Comparison of ENCODE assay signal across 19 cellular contexts in genomic region chr5:9056046-9056445, GRCh38.
DNase-seq lines count a peak whose midpoint lies in the region; ATAC-seq, FAIRE-seq and TF ChIP-seq lines count a peak whose summit lies in the region.
"Had no signal": no experiment of that assay in that cellular context is flagged by ENCODE, and none has a peak within 500 bp of the region (broad histone marks: within the 10 kb centered on the region; RNA-seq: fewer than 3 reads in every experiment).

No MANE protein-coding gene starts in this region.

- TF ChIP-seq POLR2A in IMR-90 (IDR thresholded peaks at IDR 0.05; ENCODE audit: low read depth, low read length), result no peak

- DNase-seq in IMR-90 (peak; percentile 48), NCI-H2107 treated with DMSO at 0.1 percent for 48 hours (lab: John Stamatoyannopoulos, UW; ENCODE audit: unreplicated experiment) (peak; percentile 97), bronchial epithelial cell (ENCODE audit: low read depth) (peak; percentile 83), kidney tubule cell (ENCODE audit: low spot score) (peak; percentile 71), left colon (no peak), medulla oblongata (ENCODE audit: extremely low spot score) (no peak), H9 (no peak)
- DNase-seq: CD4-positive, alpha-beta T cell; DMS53; NCI-H1436 treated with DMSO at 0.1 percent for 48 hours; NCI-H2081 treated with DMSO at 0.1 percent for 48 hours; NCI-H345; NCI-H774; PC-9; SJCRH30 had no signal

- no peaks in the 10 kb centered on the region for H3K36me3 Mint-ChIP-seq in H9 (ENCODE audit: insufficient read depth in 1 of 3, low read depth in 3 of 3)

- intact Hi-C loops in IMR-90 (cut with micrococcal nuclease), result no loop called here
- intact Hi-C loops in left colon (cut with DNase I, micrococcal nuclease), result no loop called here

- peak overlapping the region in 1 of 2 experiments; percentile 28; a peak in 1 of 4 replicates for H4K8ac ChIP-seq in IMR-90 (ENCODE audit: low read depth in 2 of 2, low read length in 2 of 2)
- H4K8ac ChIP-seq in H9 (replicated peaks; ENCODE audit: insufficient read length, low read depth, low read length), result no peak overlapping the region

- POLR2A ChIA-PET in IMR-90 (lab: Charles Lee; ENCODE audit: unreplicated experiment), result no interaction called here

- BruUV-seq in IMR-90 (replicated peaks; lab: Mats Ljungman, UMichigan), result no TSS peak

- TF ChIP-seq CTCF in IMR-90 (conservative IDR thresholded peaks at IDR 0.05; ENCODE audit: low read depth, low read length) (no peak), bronchial epithelial cell (IDR thresholded peaks at IDR 0.05; ENCODE audit: insufficient read depth, low read length, severe bottlenecking) (no peak), H9 (conservative IDR thresholded peaks at IDR 0.05) (no peak)

- no peak overlapping the region for H3T11ph ChIP-seq in H9 (ENCODE audit: low read length)

- H3K9me3 ChIP-seq in IMR-90 (ENCODE audit: control insufficient read depth, insufficient read depth, low read length) (no peaks in the 10 kb centered on the region), H9 (ENCODE audit: control insufficient read depth, low read depth, low read length) (no peaks in the 10 kb centered on the region)
- H3K9me3 ChIP-seq: SJCRH30 had no signal

- H3K79me1 ChIP-seq in IMR-90 (ENCODE audit: low read depth in 1 of 2, low read length in 2 of 2) (peaks cover 2 to 30% of the 10 kb centered on the region in 2 experiments; a peak in 3 of 4 replicates), H9 (ENCODE audit: insufficient read depth, low read depth, low read length, poor library complexity, severe bottlenecking) (no peaks in the 10 kb centered on the region)

- CTCF ChIA-PET in IMR-90 (lab: Yijun Ruan, JAX), result interaction anchor here (0.6 kb wide), 1 partner anchor 487 kb away, joined by 3 read pairs; no protein-coding TSS in a partner anchor

- H4K91ac ChIP-seq in IMR-90 (ENCODE audit: insufficient read depth, low read depth, low read length) (peak overlapping the region; percentile 56; the same call in 1 of the 2 replicates), H9 (ENCODE audit: insufficient read length, low read depth, low read length) (no peak overlapping the region)

- H2AK9ac ChIP-seq in IMR-90 (replicated peaks; ENCODE audit: low read depth, low read length, poor library complexity), result no peak overlapping the region

- H3K4me1 ChIP-seq in IMR-90 (ENCODE audit: control insufficient read depth, insufficient read depth, low read length) (peaks cover 20% of the 10 kb centered on the region), H9 (ENCODE audit: insufficient read depth, low read length) (no peaks in the 10 kb centered on the region)
- H3K4me1 ChIP-seq: SJCRH30 had no signal

- H3K4me3 ChIP-seq in IMR-90 (ENCODE audit: insufficient read depth, low read depth, low read length) (no peak overlapping the region), bronchial epithelial cell (ENCODE audit: low read depth, low read length) (no peak overlapping the region)
- H3K4me3 ChIP-seq: GM23338, PC-9, SJCRH30 had no signal

- H2BK15ac ChIP-seq in IMR-90 (ENCODE audit: low read depth, low read length) (0 out of 3 replicates have a peak overlapping the region, but pooled peaks have one; percentile 65), H9 (ENCODE audit: low read depth, low read length) (no peak overlapping the region)

- no peak overlapping the region for H3K4me2 ChIP-seq in IMR-90 (ENCODE audit: low read depth, low read length)
- H3K4me2 ChIP-seq in H9 (ENCODE audit: insufficient read depth, insufficient read length, low read length), result no peak overlapping the region
- H3K4me2 ChIP-seq: GM23338, PC-9 had no signal

- peak overlapping the region; percentile 62 for H2BK20ac ChIP-seq in IMR-90 (ENCODE audit: low read depth, low read length)
- no peak overlapping the region for H2BK20ac ChIP-seq in H9 (ENCODE audit: low read depth, low read length, poor library complexity, severe bottlenecking)

- no peaks in the 10 kb centered on the region for H3K79me2 ChIP-seq in H9 (ENCODE audit: insufficient read depth, low read length)

- dilution Hi-C loops in IMR-90 (cut with HindIII; ENCODE audit: low sequenced_read_pairs, unreplicated experiment), result no loop called here

- H3K27ac ChIP-seq in IMR-90 (ENCODE audit: insufficient read depth, low read length) (no peak overlapping the region), H9 (ENCODE audit: insufficient read length, low read depth, low read length) (no peak overlapping the region)
- H3K27ac ChIP-seq: PC-9, SJCRH30 had no signal

- H3K36me3 ChIP-seq in IMR-90 (ENCODE audit: control insufficient read depth, insufficient read depth, low read length) (peaks cover 5% of the 10 kb centered on the region), bronchial epithelial cell (ENCODE audit: control insufficient read depth, insufficient read depth, low read length) (no peaks in the 10 kb centered on the region)
- H3K36me3 ChIP-seq: SJCRH30 had no signal

- H3K56ac ChIP-seq in IMR-90 (ENCODE audit: extremely low read depth, insufficient read depth, low read length) (no peak overlapping the region), H9 (ENCODE audit: insufficient read length, low read depth, low read length) (no peak overlapping the region)

- H2AK5ac ChIP-seq in IMR-90 (ENCODE audit: low read depth, low read length) (peak overlapping the region; percentile 57), H9 (ENCODE audit: insufficient read length, low read length) (no peak overlapping the region)

- H3K27me3 ChIP-seq in IMR-90 (ENCODE audit: control insufficient read depth, insufficient read depth, low read length) (no peaks in the 10 kb centered on the region), bronchial epithelial cell (ENCODE audit: control insufficient read depth, insufficient read depth, low read length) (no peaks in the 10 kb centered on the region), H9 (ENCODE audit: insufficient read depth, low read length) (no peaks in the 10 kb centered on the region)
- H3K27me3 ChIP-seq: SJCRH30 had no signal

- in situ Hi-C loops in IMR-90 (cut with MboI; ENCODE audit: low sequenced_read_pairs), result loop anchor here (25.0 kb wide), 1 partner anchor 1169 kb away; no protein-coding TSS in a partner anchor

- WGBS in IMR-90 (ENCODE audit: extremely low coverage in 2 of 2, insufficient read length in 1 of 2), 2 experiments, result 92% methylated on average over 2 of the region's 4 CpGs; no CpG with 5 or more reads in 1 of the 2 experiments
- WGBS in H9 (ENCODE audit: extremely low coverage, insufficient read length, low lambda C conversion rate), result no CpG with 5 or more reads among the region's 4 CpGs

- H2AFZ ChIP-seq in IMR-90 (replicated peaks; ENCODE audit: low read length, poor library complexity) (no peak overlapping the region), H9 (ENCODE audit: low read length) (no peak overlapping the region)
- H2AFZ ChIP-seq: GM23338, PC-9 had no signal

- H4K5ac ChIP-seq in IMR-90 (ENCODE audit: low read depth, low read length) (peak overlapping the region; percentile 30; the same call in 1 of the 2 replicates), H9 (ENCODE audit: insufficient read length, low read depth, low read length) (no peak overlapping the region)

- H3K23ac ChIP-seq in IMR-90 (ENCODE audit: low read depth, low read length) (0 out of 2 replicates have a peak overlapping the region, but pooled peaks have one; percentile 18), H9 (ENCODE audit: insufficient read length, low read depth, low read length) (no peak overlapping the region)

- ATAC-seq in IMR-90 (ENCODE audit: low read depth) (no peak), GM21447 (IDR thresholded peaks at IDR 0.05; ENCODE audit: unreplicated experiment) (no peak), left colon (no peak)
- ATAC-seq: GM23338 had no signal

- FAIRE-seq in bronchial epithelial cell (lab: Jason Lieb, UNC), result no peak
- FAIRE-seq: HTR-8/SVneo had no signal

- no peaks in the 10 kb centered on the region for H4K20me1 ChIP-seq in IMR-90 (ENCODE audit: insufficient read depth, low read length)
- H4K20me1 ChIP-seq in H9 (ENCODE audit: control insufficient read depth, insufficient read depth, insufficient read length), result no peaks in the 10 kb centered on the region

- H3K27me3 Mint-ChIP-seq in H9 (ENCODE audit: low read depth), result no peaks in the 10 kb centered on the region
- H3K27me3 Mint-ChIP-seq: B cell; CD4-positive, alpha-beta T cell had no signal

- H3K9ac ChIP-seq in IMR-90 (ENCODE audit: low read depth, low read length), result no peak overlapping the region
- no peak overlapping the region for H3K9ac ChIP-seq in H9 (ENCODE audit: extremely low read depth, insufficient read length, low read length)

- H3K4ac ChIP-seq in IMR-90 (ENCODE audit: low read depth, low read length), result peak overlapping the region; percentile 23; the same call in 1 of the 2 replicates
- H3K4ac ChIP-seq in H9 (ENCODE audit: low read depth, low read length), result no peak overlapping the region

- H3K9me1 ChIP-seq in IMR-90 (ENCODE audit: insufficient read depth, low read length), result peaks cover 15% of the 10 kb centered on the region

- no peak overlapping the region for H3K27ac Mint-ChIP-seq in H9
- H3K27ac Mint-ChIP-seq: B cell; CD4-positive, alpha-beta T cell; GM23338 had no signal

- no peak for TF ChIP-seq RAD21 in IMR-90 (IDR thresholded peaks at IDR 0.05; ENCODE audit: low read length)

- H3K14ac ChIP-seq in IMR-90 (replicated peaks; ENCODE audit: low read depth, low read length) (no peak overlapping the region), H9 (ENCODE audit: insufficient read depth, low read length) (no peak overlapping the region)

- H2BK12ac ChIP-seq in H9 (ENCODE audit: insufficient read length, low read depth, low read length), result no peak overlapping the region

- H2BK5ac ChIP-seq in IMR-90 (ENCODE audit: low read depth, low read length, poor library complexity, severe bottlenecking) (no peak overlapping the region), H9 (ENCODE audit: insufficient read length, low read length) (no peak overlapping the region)

- H3K4me3 Mint-ChIP-seq in H9, result no peak overlapping the region
- H3K4me3 Mint-ChIP-seq: B cell; CD4-positive, alpha-beta T cell; GM23338 had no signal

- H3K9me3 Mint-ChIP-seq in H9, result no peaks in the 10 kb centered on the region
- H3K9me3 Mint-ChIP-seq: GM23338 had no signal

- H3K18ac ChIP-seq in IMR-90 (ENCODE audit: low read depth, low read length) (0 out of 2 replicates have a peak overlapping the region, but pooled peaks have one; percentile 20), H9 (ENCODE audit: insufficient read length, low read depth, low read length) (no peak overlapping the region)

- H2BK120ac ChIP-seq in IMR-90 (ENCODE audit: low read depth, low read length) (peak overlapping the region; percentile 51; the same call in 1 of the 2 replicates), H9 (ENCODE audit: low read depth, low read length, poor library complexity, severe bottlenecking) (no peak overlapping the region)

- H3K23me2 ChIP-seq in H9 (ENCODE audit: insufficient read length, low read depth, low read length, poor library complexity, severe bottlenecking), result no peaks in the 10 kb centered on the region

- H3K4me1 Mint-ChIP-seq in H9, result no peaks in the 10 kb centered on the region
- H3K4me1 Mint-ChIP-seq: B cell, GM23338 had no signal

TF ChIP-seq in IMR-90, 13 proteins besides CTCF, POLR2A, EP300 and RAD21 (continues in another document):
- no peak for TF ChIP-seq FOS (IDR thresholded peaks at IDR 0.05; ENCODE audit: low read depth, low read length)
- no peak for TF ChIP-seq NFE2L2 (IDR thresholded peaks at IDR 0.05; ENCODE audit: low read depth, low read length)
- no peak for TF ChIP-seq BHLHE40 (IDR thresholded peaks at IDR 0.05; ENCODE audit: low read depth, low read length)
- TF ChIP-seq MXI1 (IDR thresholded peaks at IDR 0.05; ENCODE audit: borderline replicate concordance, low read depth, low read length), result no peak

Comparison
In these comparisons a context has a peak if more than half of its experiments do, and no peak if none do; other contexts are left out.
1. DNase-seq: peak in IMR-90 (single experiment), NCI-H2107 treated with DMSO at 0.1 percent for 48 hours (single experiment), bronchial epithelial cell (single experiment) and kidney tubule cell (single experiment); none in left colon (0 of 2), medulla oblongata (single experiment) and H9 (single experiment).